ENCODE assay signal across 8 cellular contexts in genomic region chr6:44338228-44339122, GRCh38. TPM values are rescaled to one million over a fixed set of nuclear protein-coding genes. Genes with fewer than 3 reads are reported as not detected.
DNase-seq lines count a peak whose midpoint lies in the region; ATAC-seq and TF ChIP-seq lines count a peak whose summit lies in the region.

No MANE protein-coding gene starts in this region.

- intact Hi-C loops in activated CD4-positive, alpha-beta memory T cell treated with anti-CD3 and anti-CD28 coated beads for 36 hours (cut with micrococcal nuclease) = loop anchor here (1.0 kb wide), 3 partner anchors 70 to 241 kb away; no protein-coding TSS in a partner anchor

- H3K27me3 Mint-ChIP-seq in activated CD4-positive, alpha-beta memory T cell treated with anti-CD3 and anti-CD28 coated beads for 36 hours = peaks cover 19% of the 10 kb centered on the region

- no peaks in the 10 kb centered on the region for H3K27me3 ChIP-seq in HL-60 (ENCODE audit: insufficient read depth, poor library complexity, severe bottlenecking)
- H3K27me3 ChIP-seq in mesenchymal stem cell (ENCODE audit: control insufficient read depth in 1 of 2, insufficient read depth in 1 of 2, low read length in 2 of 2) = peaks cover 42 to 56% of the 10 kb centered on the region in 2 experiments

- ATAC-seq in HG03521 (IDR thresholded peaks at IDR 0.05; ENCODE audit: unreplicated experiment) = no peak

- H3K9me3 Mint-ChIP-seq in activated CD4-positive, alpha-beta memory T cell treated with anti-CD3 and anti-CD28 coated beads for 36 hours = no peaks in the 10 kb centered on the region

- H3K4me1 ChIP-seq in mesenchymal stem cell (ENCODE audit: control insufficient read depth, insufficient read depth, low read depth, low read length) = peaks cover 5% of the 10 kb centered on the region

- H3K4me2 ChIP-seq in mesenchymal stem cell (ENCODE audit: low read length, poor library complexity, severe bottlenecking) = no peak overlapping the region

- H2AFZ ChIP-seq in mesenchymal stem cell (ENCODE audit: low read depth, low read length) = no peak overlapping the region

- no peak overlapping the region for H3K4me3 ChIP-seq in HL-60 (replicated peaks; ENCODE audit: insufficient read depth, low read length)
- H3K4me3 ChIP-seq in mesenchymal stem cell (ENCODE audit: insufficient read depth in 1 of 2, low read depth in 1 of 2, low read length in 2 of 2) = no peak overlapping the region

- no peak overlapping the region for H3K4me3 Mint-ChIP-seq in activated CD4-positive, alpha-beta memory T cell treated with anti-CD3 and anti-CD28 coated beads for 36 hours

- H3K27ac Mint-ChIP-seq in activated CD4-positive, alpha-beta memory T cell treated with anti-CD3 and anti-CD28 coated beads for 36 hours = peak overlapping the region; percentile 8

- no peak overlapping the region for H2BK5ac ChIP-seq in mesenchymal stem cell (ENCODE audit: low read depth, low read length, poor library complexity, severe bottlenecking)

- no peak overlapping the region for H3K4ac ChIP-seq in mesenchymal stem cell (ENCODE audit: low read depth in 1 of 2, low read length in 2 of 2)

- no peaks in the 10 kb centered on the region for H3K9me3 ChIP-seq in mesenchymal stem cell (ENCODE audit: control insufficient read depth, low read length)

- no peak overlapping the region for H2BK12ac ChIP-seq in mesenchymal stem cell (ENCODE audit: low read length in 2 of 2)

- peaks cover 3% of the 10 kb centered on the region for H3K4me1 Mint-ChIP-seq in activated CD4-positive, alpha-beta memory T cell treated with anti-CD3 and anti-CD28 coated beads for 36 hours (ENCODE audit: low read depth)

- under 1% methylated on average over 10 of the region's 11 CpGs for WGBS in mesenchymal stem cell

- POLR2A ChIA-PET in activated CD4-positive, alpha-beta memory T cell treated with anti-CD3 and anti-CD28 coated beads for 36 hours (lab: Charles Lee) = no interaction called here

- H2BK15ac ChIP-seq in mesenchymal stem cell (ENCODE audit: low read depth, poor library complexity, severe bottlenecking) = no peak overlapping the region

- DNase-seq in HL-60 (ENCODE audit: low read depth in 1 of 2, low spot score in 1 of 2) (peak in 1 of 2 experiments; percentile 73), NCI-H82 (lab: John Stamatoyannopoulos, UW) (peak; percentile 91), ecto neural progenitor cell (ENCODE audit: low spot score) (peak; percentile 71), mesenchymal stem cell (peak; percentile 68)
- DNase-seq in activated CD4-positive, alpha-beta memory T cell treated with anti-CD3 and anti-CD28 coated beads for 36 hours = peak; percentile 79
- peak; percentile 22 to 48 for DNase-seq in stimulated activated CD8-positive, alpha-beta memory T cell treated with anti-CD3 and anti-CD28 coated beads, Interleukin-15, amount 100 ng/mL, for 48 hours (ENCODE audit: low read depth in 2 of 2)

- H3K9ac ChIP-seq in mesenchymal stem cell (ENCODE audit: low read length) = no peak overlapping the region

- H4K91ac ChIP-seq in mesenchymal stem cell (ENCODE audit: low read length) = no peak overlapping the region

- H3K36me3 ChIP-seq in mesenchymal stem cell (ENCODE audit: control insufficient read depth in 1 of 2, insufficient read depth in 2 of 2, low read depth in 1 of 2, low read length in 2 of 2) = no peaks in the 10 kb centered on the region

- H3K23ac ChIP-seq in mesenchymal stem cell (ENCODE audit: low read length in 2 of 2) = no peak overlapping the region

- H4K8ac ChIP-seq in mesenchymal stem cell (ENCODE audit: low read length) = no peak overlapping the region

- no peak overlapping the region for H3K14ac ChIP-seq in mesenchymal stem cell (ENCODE audit: low read length in 2 of 2)

- H3K79me1 ChIP-seq in mesenchymal stem cell (replicated peaks; ENCODE audit: low read length, poor library complexity, severe bottlenecking) = no peaks in the 10 kb centered on the region

- H3K36me3 Mint-ChIP-seq in activated CD4-positive, alpha-beta memory T cell treated with anti-CD3 and anti-CD28 coated beads for 36 hours = no peaks in the 10 kb centered on the region

- CTCF ChIA-PET in activated CD4-positive, alpha-beta memory T cell treated with anti-CD3 and anti-CD28 coated beads for 36 hours (lab: Charles Lee) = interaction anchor here (0.5 to 6.9 kb wide), 29 partner anchors 8 to 242 kb away, joined by 3 to 184 read pairs (median 4); partner anchors contain the start of genes AARS2, SLC35B2 and TMEM151B

- H3K18ac ChIP-seq in mesenchymal stem cell (ENCODE audit: low read depth in 1 of 2, low read length in 2 of 2) = no peak overlapping the region

- H2AK5ac ChIP-seq in mesenchymal stem cell (ENCODE audit: low read length, severe bottlenecking) = no peak overlapping the region

- H3K27ac ChIP-seq in HL-60 (replicated peaks) (no peak overlapping the region), mesenchymal stem cell (ENCODE audit: low read length, poor library complexity, severe bottlenecking) (no peak overlapping the region)

- no peak overlapping the region for H2BK120ac ChIP-seq in mesenchymal stem cell (ENCODE audit: low read depth, low read length)

- TF ChIP-seq CTCF in GM12873 (IDR thresholded peaks at IDR 0.05; ENCODE audit: insufficient read depth, low read depth, low read length, missing control alignments) = peak; percentile 78
- peak; percentile 70 for TF ChIP-seq CTCF in HL-60 (IDR thresholded peaks at IDR 0.05; ENCODE audit: insufficient read depth, low read length)

RNA-seq across cellular contexts. Expression of gene SPATS1, which starts 4.0 kb away (rescaled TPM):
- total RNA-seq in activated CD4-positive, alpha-beta memory T cell treated with anti-CD3 and anti-CD28 coated beads for 36 hours = not detected
- polyA plus RNA-seq in mesenchymal stem cell (2013, experiment 1 of 2) = not detected
- not detected for polyA plus RNA-seq in mesenchymal stem cell (2013, experiment 2 of 2)

RNA-seq across cellular contexts. Expression of gene AARS2, which starts 25.3 kb away (rescaled TPM):
- 10 to 100 TPM; 16.3 to 16.5 TPM for total RNA-seq in activated CD4-positive, alpha-beta memory T cell treated with anti-CD3 and anti-CD28 coated beads for 36 hours
- 2.7 TPM for polyA plus RNA-seq in mesenchymal stem cell (2013, experiment 1 of 2)
- polyA plus RNA-seq in mesenchymal stem cell (2013, experiment 2 of 2) = 2.9 TPM

RNA-seq across cellular contexts. Expression of gene CDC5L, which starts 49.0 kb away (rescaled TPM):
- total RNA-seq in activated CD4-positive, alpha-beta memory T cell treated with anti-CD3 and anti-CD28 coated beads for 36 hours = 10 to 100 TPM; 24.0 to 24.3 TPM
- 13.4 TPM for polyA plus RNA-seq in mesenchymal stem cell (2013, experiment 1 of 2)
- polyA plus RNA-seq in mesenchymal stem cell (2013, experiment 2 of 2) = 13.8 TPM
